ENCODE assay signal across 16 cellular contexts in genomic region chr10:62326134-62326533, GRCh38. TPM values are rescaled to one million over a fixed set of nuclear protein-coding genes. Genes with fewer than 3 reads are reported as not detected.
DNase-seq lines count a peak whose midpoint lies in the region; TF ChIP-seq lines count a peak whose summit lies in the region.
"Had no signal": no experiment of that assay in that cellular context is flagged by ENCODE, and none has a peak within 500 bp of the region (broad histone marks: within the 10 kb centered on the region; RNA-seq: fewer than 3 reads in every experiment).

No MANE protein-coding gene starts in this region.

- peak in 1 of 2 experiments; percentile 49; a peak in 2 of 4 replicates for TF ChIP-seq EP300 in SK-N-SH (IDR thresholded peaks at IDR 0.05; ENCODE audit: borderline replicate concordance in 1 of 2, low read depth in 1 of 2, low read length in 1 of 2)

- CTCF ChIA-PET in SK-N-SH (lab: Yijun Ruan, JAX), result interaction anchor here (1.0 to 1.2 kb wide), 2 partner anchors 61 to 288 kb away, joined by 4 read pairs; no protein-coding TSS in a partner anchor

- 0 out of 2 replicates have a peak, but pooled peaks cover 4% of the 10 kb centered on the region for H3K9me2 ChIP-seq in SK-N-SH

- H4K20me1 ChIP-seq in SK-N-SH (ENCODE audit: insufficient read depth), result no peaks in the 10 kb centered on the region
- H4K20me1 ChIP-seq: BLaER1 treated with 17β-estradiol and CSF1 and Interleukin-3, amounts not matched to agents 10 nM and 100 nM had no signal

- H3K9me3 ChIP-seq in SK-N-SH (peaks cover 4% of the 10 kb centered on the region; the same call in 1 of the 2 replicates), prostate gland (no peaks in the 10 kb centered on the region)
- H3K9me3 ChIP-seq: A549, Caco-2 had no signal

- intact Hi-C loops in prostate gland (cut with DNase I), result no loop called here

- peaks cover 0 to 4% of the 10 kb centered on the region in 2 experiments; a peak in 1 of 4 replicates for H3K4me1 ChIP-seq in SK-N-SH (ENCODE audit: control insufficient read depth in 1 of 2, insufficient read depth in 2 of 2, low read depth in 1 of 2, low read length in 1 of 2)
- H3K4me1 ChIP-seq in prostate gland (replicated peaks), result no peaks in the 10 kb centered on the region
- H3K4me1 ChIP-seq: A549; BLaER1 treated with 17β-estradiol and CSF1 and Interleukin-3, amounts not matched to agents 10 nM and 100 nM; Caco-2 had no signal

- H3K9ac ChIP-seq in SK-N-SH, result no peak overlapping the region
- H3K9ac ChIP-seq: BLaER1 treated with 17β-estradiol and CSF1 and Interleukin-3, amounts not matched to agents 10 nM and 100 nM had no signal

- H3K4me3 ChIP-seq in SK-N-SH (ENCODE audit: low read depth in 2 of 2, low read length in 1 of 2) (no peak overlapping the region), prostate gland (no peak overlapping the region), coronary artery (no peak overlapping the region)
- H3K4me3 ChIP-seq: A549; BLaER1 treated with 17β-estradiol and CSF1 and Interleukin-3, amounts not matched to agents 10 nM and 100 nM had no signal

- no peaks in the 10 kb centered on the region for H3F3A ChIP-seq in SK-N-SH (replicated peaks; ENCODE audit: insufficient read depth)

- DNase-seq in NCI-H82 (lab: John Stamatoyannopoulos, UW) (peak; percentile 3), NCI-H82 treated with DMSO at 0.1 percent for 48 hours (lab: John Stamatoyannopoulos, UW; ENCODE audit: unreplicated experiment) (no peak), SK-N-SH (peak; percentile 40), prostate gland (ENCODE audit: low spot score) (no peak), coronary artery (ENCODE audit: low spot score) (no peak)
- DNase-seq: AML-193; Caco-2; Calu3; CD4-positive, alpha-beta T cell; CD8-positive, alpha-beta T cell; DMS79 treated with DMSO at 0.1 percent for 48 hours; GF-D8 had no signal

- TF ChIP-seq POLR2A in prostate gland (IDR thresholded peaks at IDR 0.05), result no peak

- no peaks in the 10 kb centered on the region for H3K36me3 ChIP-seq in SK-N-SH (replicated peaks in 1 of 2; ENCODE audit: control insufficient read depth in 1 of 2, insufficient read depth in 2 of 2, low read length in 1 of 2)
- no peaks in the 10 kb centered on the region for H3K36me3 ChIP-seq in prostate gland
- H3K36me3 ChIP-seq: BLaER1 treated with 17β-estradiol and CSF1 and Interleukin-3, amounts not matched to agents 10 nM and 100 nM had no signal

- POLR2A ChIA-PET in SK-N-SH (lab: Yijun Ruan, JAX), result no interaction called here

- H2AFZ ChIP-seq in SK-N-SH (ENCODE audit: low read depth), result no peak overlapping the region

- WGBS in SK-N-SH (ENCODE audit: low lambda C conversion rate), result 10% methylated on average over 1 of the region's 1 CpG
- WGBS in prostate gland, result 70% methylated on average over 1 of the region's 1 CpG

- no peak overlapping the region for H3K4me2 ChIP-seq in SK-N-SH
- H3K4me2 ChIP-seq: A549; BLaER1 treated with 17β-estradiol and CSF1 and Interleukin-3, amounts not matched to agents 10 nM and 100 nM had no signal

- TF ChIP-seq RAD21 in SK-N-SH (IDR thresholded peaks at IDR 0.05; ENCODE audit: low read length), result 0 out of 2 replicates have a peak, but pooled peaks have one; percentile 1

- no peaks in the 10 kb centered on the region for H3K79me2 ChIP-seq in SK-N-SH (ENCODE audit: insufficient read depth)

- TF ChIP-seq CTCF in SK-N-SH (IDR thresholded peaks at IDR 0.05), result no peak
- TF ChIP-seq CTCF in prostate gland (IDR thresholded peaks at IDR 0.05), result no peak
- TF ChIP-seq CTCF in coronary artery (IDR thresholded peaks at IDR 0.05), result no peak

- H3K27ac ChIP-seq in SK-N-SH (ENCODE audit: low read depth in 2 of 2, low read length in 1 of 2) (peak overlapping the region in 1 of 2 experiments; percentile 78; a peak in 2 of 4 replicates), prostate gland (no peak overlapping the region), coronary artery (no peak overlapping the region)
- H3K27ac ChIP-seq: 22Rv1; A549; BLaER1 treated with 17β-estradiol and CSF1 and Interleukin-3, amounts not matched to agents 10 nM and 100 nM; C4-2B had no signal

- H3K27me3 ChIP-seq in SK-N-SH (ENCODE audit: insufficient read depth), result no peaks in the 10 kb centered on the region
- H3K27me3 ChIP-seq in prostate gland (replicated peaks; ENCODE audit: insufficient read depth), result no peaks in the 10 kb centered on the region
- H3K27me3 ChIP-seq: BLaER1 treated with 17β-estradiol and CSF1 and Interleukin-3, amounts not matched to agents 10 nM and 100 nM had no signal

TF ChIP-seq in SK-N-SH, 30 proteins besides CTCF, POLR2A, EP300 and RAD21:
- TF ChIP-seq ZBTB33 (IDR thresholded peaks at IDR 0.05; ENCODE audit: borderline replicate concordance, low read depth) (no peak), YY1 (IDR thresholded peaks at IDR 0.05; ENCODE audit: low read depth) (no peak), MXI1 (IDR thresholded peaks at IDR 0.05; ENCODE audit: low read depth, low read length) (no peak), TCF12 (IDR thresholded peaks at IDR 0.05) (0 out of 2 replicates have a peak, but pooled peaks have one; percentile 10), RCOR1 (IDR thresholded peaks at IDR 0.05; ENCODE audit: low read length) (peak; percentile 24; the same call in 1 of the 2 replicates), POLR2AphosphoS5 (IDR thresholded peaks at IDR 0.05; ENCODE audit: low read depth, low read length) (no peak), CHD2 (IDR thresholded peaks at IDR 0.05; ENCODE audit: low read length, partially characterized antibody) (peak; percentile 32), GATA2 (CRISPR knock-in tag; IDR thresholded peaks at IDR 0.05) (peak; percentile 82)

RNA-seq across cellular contexts. Expression of gene ZNF365, which starts 48.0 kb away (rescaled TPM):
- 4.5 and 5.9 TPM in 2 replicates for polyA plus RNA-seq in SK-N-SH (2012; rRNA removed)
- polyA plus RNA-seq in SK-N-SH (2012; cell fraction: cytosol; rRNA removed), result 5.9 and 6.3 TPM in 2 replicates
- 4.0 and 4.8 TPM in 2 replicates for polyA plus RNA-seq in SK-N-SH (2012; cell fraction: nucleus; rRNA removed)
- 1 to 10 TPM in 1 of 2 donors, under 1 TPM in 1; 0.55 to 3.5 TPM for total RNA-seq in prostate gland
- total RNA-seq: Caco-2 had no signal

RNA-seq across cellular contexts. Expression of gene RTKN2, which starts 57.5 kb away (rescaled TPM):
- polyA plus RNA-seq in SK-N-SH (2012; rRNA removed), result 1.4 and 1.5 TPM in 2 replicates
- polyA plus RNA-seq in SK-N-SH (2012; cell fraction: cytosol; rRNA removed), result 2.0 and 2.6 TPM in 2 replicates
- polyA plus RNA-seq in SK-N-SH (2012; cell fraction: nucleus; rRNA removed), result 1.1 and 2.8 TPM in 2 replicates
- total RNA-seq in prostate gland, result 1 to 10 TPM; 2.1 to 3.6 TPM

Comparison
In these comparisons a context has a peak if more than half of its experiments do, and no peak if none do; other contexts are left out.
1. DNase-seq: peak in NCI-H82 (single experiment) and SK-N-SH (single experiment); none in NCI-H82 treated with DMSO at 0.1 percent for 48 hours (single experiment), prostate gland (single experiment) and coronary artery (single experiment).